In genomic region chr13:27288397-27288796, GRCh38 we compare ENCODE assay signal across 17 cellular contexts. TPM values are rescaled to one million over a fixed set of nuclear protein-coding genes. Genes with fewer than 3 reads are reported as not detected.
A peak's percentile ranks its signal among the peaks of the same experiment; 100 is the strongest.
DNase-seq lines count a peak whose midpoint lies in the region; ATAC-seq and TF ChIP-seq lines count a peak whose summit lies in the region.
"Had no signal": no experiment of that assay in that cellular context is flagged by ENCODE, and none has a peak within 500 bp of the region (broad histone marks: within the 10 kb centered on the region; RNA-seq: fewer than 3 reads in every experiment).

No MANE protein-coding gene starts in this region.

- H2AFZ ChIP-seq in neural progenitor cell (replicated peaks) (no peak overlapping the region), mammary epithelial cell (ENCODE audit: low read depth, low read length) (no peak overlapping the region)
- H2AFZ ChIP-seq: GM23338 had no signal

- no TSS peak for BruUV-seq in mammary epithelial cell (replicated peaks; lab: Mats Ljungman, UMichigan)

- H3K36me3 ChIP-seq in DOHH2 (ENCODE audit: control insufficient read depth, low read length) (no peaks in the 10 kb centered on the region), neural progenitor cell (no peaks in the 10 kb centered on the region), mammary epithelial cell (ENCODE audit: insufficient read depth, low read length) (no peaks in the 10 kb centered on the region)

- TF ChIP-seq CTCF in DOHH2 (IDR thresholded peaks at IDR 0.05; ENCODE audit: low read depth, low read length, poor library complexity, severe bottlenecking) (no peak), neural progenitor cell (IDR thresholded peaks at IDR 0.05) (no peak), mammary epithelial cell (conservative IDR thresholded peaks at IDR 0.05 in 1 of 2, IDR thresholded peaks at IDR 0.05 in 1 of 2; ENCODE audit: extremely low read depth in 1 of 2, insufficient read depth in 1 of 2, low read depth in 1 of 2, low read length in 2 of 2) (no peak)

- H3F3A ChIP-seq in DOHH2 (ENCODE audit: control insufficient read depth, insufficient read depth) (peaks cover 26% of the 10 kb centered on the region), neural progenitor cell (ENCODE audit: low read depth) (peaks cover 5% of the 10 kb centered on the region)

- H3K36me3 Mint-ChIP-seq in neural progenitor cell (no peaks in the 10 kb centered on the region), T-cell (no peaks in the 10 kb centered on the region)
- H3K36me3 Mint-ChIP-seq: CD14-positive monocyte; CD8-positive, alpha-beta T cell had no signal

- no peaks in the 10 kb centered on the region for H3K4me1 Mint-ChIP-seq in neural progenitor cell
- peaks cover 6 to 11% (median 9%) of the 10 kb centered on the region in 3 donors for H3K4me1 Mint-ChIP-seq in T-cell
- H3K4me1 Mint-ChIP-seq: CD14-positive monocyte, GM23338 had no signal

- WGBS in mammary epithelial cell (ENCODE audit: low coverage, missing lambda C conversion rate), result 93% methylated on average over 4 of the region's 4 CpGs

- H3K9me2 ChIP-seq in DOHH2 (replicated peaks; ENCODE audit: control insufficient read depth, low read length), result no peaks in the 10 kb centered on the region

- H3K27me3 Mint-ChIP-seq in neural progenitor cell (ENCODE audit: insufficient read depth, low read depth) (no peaks in the 10 kb centered on the region), T-cell (peaks cover 0 to 3% of the 10 kb centered on the region in 2 donors)

- H3K27ac ChIP-seq in DOHH2 (ENCODE audit: low read depth, low read length) (no peak overlapping the region), cingulate gyrus (ENCODE audit: low read depth, low read length) (peak overlapping the region; percentile 94), neural progenitor cell (no peak overlapping the region), mammary epithelial cell (ENCODE audit: insufficient read depth, low read depth, low read length) (no peak overlapping the region)
- H3K27ac ChIP-seq: 22Rv1 had no signal

- no peaks in the 10 kb centered on the region for H4K20me1 ChIP-seq in DOHH2 (ENCODE audit: control insufficient read depth, insufficient read depth, low read depth, low read length)
- H4K20me1 ChIP-seq in neural progenitor cell (ENCODE audit: low read depth), result no peaks in the 10 kb centered on the region
- no peaks in the 10 kb centered on the region for H4K20me1 ChIP-seq in mammary epithelial cell (ENCODE audit: insufficient read depth, low read length)

- H3K9me3 Mint-ChIP-seq in neural progenitor cell (no peaks in the 10 kb centered on the region), T-cell (no peaks in the 10 kb centered on the region)
- H3K9me3 Mint-ChIP-seq: CD14-positive monocyte; CD8-positive, alpha-beta T cell had no signal

- intact Hi-C loops in mammary epithelial cell (cut with micrococcal nuclease), result no loop called here

- ATAC-seq in left lobe of liver (peak; percentile 85), HG03457 (IDR thresholded peaks at IDR 0.05; ENCODE audit: unreplicated experiment) (no peak), T-cell (replicated peaks in 1 of 4) (no peak), HG02763 (IDR thresholded peaks at IDR 0.05; ENCODE audit: unreplicated experiment) (no peak)
- ATAC-seq: CD8-positive, alpha-beta T cell; GM23338 had no signal

- H3K4me3 Mint-ChIP-seq in neural progenitor cell, result no peak overlapping the region
- H3K4me3 Mint-ChIP-seq in T-cell, result no peak overlapping the region
- H3K4me3 Mint-ChIP-seq: CD14-positive monocyte; CD8-positive, alpha-beta T cell; GM23338 had no signal

- H3K27ac Mint-ChIP-seq in neural progenitor cell, result peak overlapping the region; percentile 46
- no peak overlapping the region for H3K27ac Mint-ChIP-seq in T-cell
- H3K27ac Mint-ChIP-seq: CD8-positive, alpha-beta T cell; GM23338 had no signal

- dilution Hi-C loops in mammary epithelial cell (cut with HindIII; ENCODE audit: low sequenced_read_pairs), result no loop called here

- H3K4me1 ChIP-seq in DOHH2 (ENCODE audit: control insufficient read depth, low read length) (peaks cover 76% of the 10 kb centered on the region), neural progenitor cell (no peaks in the 10 kb centered on the region), mammary epithelial cell (ENCODE audit: insufficient read depth, low read length) (no peaks in the 10 kb centered on the region)

- H3K27me3 ChIP-seq in DOHH2 (ENCODE audit: control insufficient read depth, low read length), result no peaks in the 10 kb centered on the region
- H3K27me3 ChIP-seq in neural progenitor cell, result no peaks in the 10 kb centered on the region
- H3K27me3 ChIP-seq in mammary epithelial cell (ENCODE audit: insufficient read depth, low read length), result no peaks in the 10 kb centered on the region

- no peak overlapping the region for H3K9ac ChIP-seq in neural progenitor cell
- no peak overlapping the region for H3K9ac ChIP-seq in mammary epithelial cell (ENCODE audit: insufficient read depth, low read length)

- H3K4me2 ChIP-seq in DOHH2 (ENCODE audit: low read length) (peak overlapping the region; percentile 45; the same call in 1 of the 2 replicates), neural progenitor cell (no peak overlapping the region), mammary epithelial cell (ENCODE audit: insufficient read depth, low read depth, low read length) (no peak overlapping the region)
- H3K4me2 ChIP-seq: GM23338 had no signal

- peak; percentile 48 for DNase-seq in left lobe of liver (ENCODE audit: low spot score)
- DNase-seq in neural progenitor cell (ENCODE audit: low spot score), result no peak
- no peak for DNase-seq in mammary epithelial cell
- no peak for DNase-seq in T-cell
- DNase-seq: CD8-positive, alpha-beta T cell; COR-L47; DMS153; DMS79 treated with DMSO at 0.1 percent for 48 hours; GF-D8; H7 had no signal

- H3K9me3 ChIP-seq in DOHH2 (ENCODE audit: control insufficient read depth, insufficient read depth, low read length) (no peaks in the 10 kb centered on the region), neural progenitor cell (ENCODE audit: low read depth) (no peaks in the 10 kb centered on the region), mammary epithelial cell (replicated peaks; ENCODE audit: insufficient read depth, low read length) (no peaks in the 10 kb centered on the region)

- H3K79me2 ChIP-seq in DOHH2 (ENCODE audit: control insufficient read depth, low read length) (no peaks in the 10 kb centered on the region), neural progenitor cell (ENCODE audit: low read depth) (no peaks in the 10 kb centered on the region), mammary epithelial cell (ENCODE audit: insufficient read depth, low read length) (no peaks in the 10 kb centered on the region)

- H3K4me3 ChIP-seq in DOHH2 (ENCODE audit: low read length) (no peak overlapping the region), neural progenitor cell (no peak overlapping the region), mammary epithelial cell (replicated peaks in 1 of 3; ENCODE audit: insufficient read depth in 1 of 3, low read depth in 2 of 3, low read length in 3 of 3) (no peak overlapping the region)
- H3K4me3 ChIP-seq: GM23338 had no signal

- CTCF ChIA-PET in mammary epithelial cell (lab: Charles Lee; ENCODE audit: low non-redundant PET), result no interaction called here
- CTCF ChIA-PET in T-cell (lab: Charles Lee), result no interaction called here

- in situ Hi-C loops in mammary epithelial cell (cut with MboI; ENCODE audit: low sequenced_read_pairs in 2 of 2), result no loop called here

- POLR2A ChIA-PET in T-cell (lab: Charles Lee), result no interaction called here

RNA-seq across cellular contexts. Expression of gene RASL11A, which starts 17.8 kb away (rescaled TPM):
- total RNA-seq in left lobe of liver (5.8 TPM), neural progenitor cell (ENCODE audit: low replicate concordance) (0.77 TPM in 1 of 2 replicates, not detected in the other), mammary epithelial cell (1 to 10 TPM; 1.6 to 2.2 TPM), T-cell (1 to 10 TPM in 4 of 5 donors, under 1 TPM in 1; 0.96 to 5.4 (median 2.1) TPM)
- 1.5 TPM for polyA plus RNA-seq in mammary epithelial cell
- polyA minus RNA-seq in mammary epithelial cell, result not detected

RNA-seq across cellular contexts. Expression of gene RPL21, which starts 37.0 kb away (rescaled TPM):
- total RNA-seq in left lobe of liver (362 TPM), neural progenitor cell (ENCODE audit: low replicate concordance) (1,463 and 2,072 TPM in 2 replicates), mammary epithelial cell (100 to 1,000 TPM; 422 to 818 TPM), T-cell (1,000 to 10,000 TPM; 1,968 to 2,258 (median 2,221) TPM)
- 1,234 TPM for polyA plus RNA-seq in mammary epithelial cell
- polyA minus RNA-seq in mammary epithelial cell, result 245 TPM
